16 cellular contexts compared by ENCODE assay signal in genomic region chr12:1639538-1639937, GRCh38. TPM values are rescaled to one million over a fixed set of nuclear protein-coding genes. Genes with fewer than 3 reads are reported as not detected.
DNase-seq lines count a peak whose midpoint lies in the region; ATAC-seq lines count a peak whose summit lies in the region.
"Had no signal": no experiment of that assay in that cellular context is flagged by ENCODE, and none has a peak within 500 bp of the region (broad histone marks: within the 10 kb centered on the region; RNA-seq: fewer than 3 reads in every experiment).

No MANE protein-coding gene starts in this region.

- H3K9me3 Mint-ChIP-seq in stimulated activated memory B cell treated with anti-CD40 and anti-IgM and Interleukin-4, amounts not matched to agents 10 μg/mL and 1 μg/mL and 100 μg/mL, for 72 hours = no peaks in the 10 kb centered on the region
- H3K9me3 Mint-ChIP-seq: CD4-positive, alpha-beta T cell had no signal

- no peak overlapping the region for H3K27ac Mint-ChIP-seq in stimulated activated memory B cell treated with anti-CD40 and anti-IgM and Interleukin-4, amounts not matched to agents 10 μg/mL and 1 μg/mL and 100 μg/mL, for 72 hours
- H3K27ac Mint-ChIP-seq: CD4-positive, alpha-beta T cell had no signal

- H3K36me3 ChIP-seq in H7 (replicated peaks; ENCODE audit: control insufficient read depth, insufficient read depth, low read length) = no peaks in the 10 kb centered on the region
- H3K36me3 ChIP-seq: BE2C, Peyer's patch had no signal

- H3K4me3 Mint-ChIP-seq in stimulated activated memory B cell treated with anti-CD40 and anti-IgM and Interleukin-4, amounts not matched to agents 10 μg/mL and 1 μg/mL and 100 μg/mL, for 72 hours = no peak overlapping the region
- H3K4me3 Mint-ChIP-seq: CD4-positive, alpha-beta T cell had no signal

- H3K36me3 Mint-ChIP-seq in stimulated activated memory B cell treated with anti-CD40 and anti-IgM and Interleukin-4, amounts not matched to agents 10 μg/mL and 1 μg/mL and 100 μg/mL, for 72 hours = peaks cover 4% of the 10 kb centered on the region

- H3K27me3 ChIP-seq in H7 (ENCODE audit: control insufficient read depth, insufficient read depth, low read length) = no peaks in the 10 kb centered on the region; the same call in 1 of the 2 replicates
- H3K27me3 ChIP-seq: BE2C, Peyer's patch had no signal

- ATAC-seq in left lobe of liver (peak; percentile 54), GM21825 (IDR thresholded peaks at IDR 0.05; ENCODE audit: unreplicated experiment) (no peak)
- peak; percentile 55 for ATAC-seq in stimulated activated memory B cell treated with anti-CD40 and anti-IgM and Interleukin-4, amounts not matched to agents 10 μg/mL and 1 μg/mL and 100 μg/mL, for 72 hours
- ATAC-seq: HCT116, K562 had no signal

- peaks cover 21% of the 10 kb centered on the region for H3K27me3 Mint-ChIP-seq in stimulated activated memory B cell treated with anti-CD40 and anti-IgM and Interleukin-4, amounts not matched to agents 10 μg/mL and 1 μg/mL and 100 μg/mL, for 72 hours

- peaks cover 6% of the 10 kb centered on the region for H3K4me1 Mint-ChIP-seq in stimulated activated memory B cell treated with anti-CD40 and anti-IgM and Interleukin-4, amounts not matched to agents 10 μg/mL and 1 μg/mL and 100 μg/mL, for 72 hours

- H3K4me3 ChIP-seq in H7 (ENCODE audit: insufficient read depth, low read depth, low read length) = no peak overlapping the region; the same call in 1 of the 2 replicates
- H3K4me3 ChIP-seq: K562, Peyer's patch had no signal

- DNase-seq in NCI-H2081 (lab: John Stamatoyannopoulos, UW) = peak; percentile 41 to 67
- DNase-seq in NCI-H2081 treated with DMSO at 0.1 percent for 48 hours (lab: John Stamatoyannopoulos, UW) = no peak
- peak; percentile 53 for DNase-seq in H7
- DNase-seq in left lobe of liver (ENCODE audit: low spot score) = no peak
- no peak for DNase-seq in SW 1271 (lab: John Stamatoyannopoulos, UW)
- DNase-seq in MV-4-11 (lab: John Stamatoyannopoulos, UW) = no peak
- DNase-seq: BE2C; CD4-positive, alpha-beta T cell; NCI-H1436; NCI-H2029; Peyer's patch; SHP77 had no signal

RNA-seq across cellular contexts. Expression of gene WNT5B, which starts 10.5 kb away (rescaled TPM):
- 1.6 and 4.4 TPM in 2 replicates for total RNA-seq in H7 (2014; rRNA removed; shearing (Covaris generic))
- total RNA-seq in left lobe of liver = 4.2 TPM
- total RNA-seq: CD4-positive, alpha-beta T cell had no signal

RNA-seq across cellular contexts. Expression of gene FBXL14, which starts 45.2 kb away (rescaled TPM):
- total RNA-seq in H7 (2014; rRNA removed; shearing (Covaris generic)) = 20.8 and 21.4 TPM in 2 replicates
- total RNA-seq in left lobe of liver = 7.3 TPM

RNA-seq across cellular contexts. Expression of gene ADIPOR2, which starts 51.3 kb away (rescaled TPM):
- 23.0 and 26.5 TPM in 2 replicates for total RNA-seq in H7 (2014; rRNA removed; shearing (Covaris generic))
- 58.0 TPM for total RNA-seq in left lobe of liver

Comparison
In these comparisons a context has a peak if more than half of its experiments do, and no peak if none do; other contexts are left out.
1. DNase-seq: peak in NCI-H2081 (2 of 2) and H7 (single experiment); none in NCI-H2081 treated with DMSO at 0.1 percent for 48 hours (single experiment), left lobe of liver (single experiment), SW 1271 (0 of 2) and MV-4-11 (single experiment).